Comparison of ENCODE assay signal across 1 cellular context in genomic region chr1:31644560-31645273, GRCh38.
A peak's percentile ranks its signal among the peaks of the same experiment; 100 is the strongest.
TF ChIP-seq lines count a peak whose summit lies in the region.

PEF1 (minus strand) TSS chr1:31644876; CDS start chr1:31644864, 12 bp downstream.

TF ChIP-seq in A549, 52 proteins besides CTCF, POLR2A, EP300 and RAD21 (continued from another document):
- TF ChIP-seq REST (IDR thresholded peaks at IDR 0.05) (no peak), MAX (IDR thresholded peaks at IDR 0.05) (peak; percentile 48; the same call in 1 of the 2 replicates)
